ENCODE assay signal across 13 cellular contexts in genomic region chr11:110857885-110858555, GRCh38.
DNase-seq lines count a peak whose midpoint lies in the region; ATAC-seq and TF ChIP-seq lines count a peak whose summit lies in the region.
"Had no signal": no experiment of that assay in that cellular context is flagged by ENCODE, and none has a peak within 500 bp of the region (broad histone marks: within the 10 kb centered on the region; RNA-seq: fewer than 3 reads in every experiment).

No MANE protein-coding gene starts in this region.

- H3K9me3 ChIP-seq in CD4-positive, alpha-beta T cell (ENCODE audit: control insufficient read depth, low read length): no peaks in the 10 kb centered on the region
- H3K9me3 ChIP-seq: HAP-1 had no signal

- no peak overlapping the region for H3K4me3 Mint-ChIP-seq in nephron progenitor cell
- H3K4me3 Mint-ChIP-seq in endothelial cell (ENCODE audit: unreplicated experiment): no peak overlapping the region
- H3K4me3 Mint-ChIP-seq in CD4-positive, alpha-beta T cell: no peak overlapping the region
- H3K4me3 Mint-ChIP-seq: activated CD8-positive, alpha-beta memory T cell treated with anti-CD3 and anti-CD28 coated beads, Interleukin-2, amount 10 ng/mL, durations not matched to agents 7 days and 5 days; CD8-positive, alpha-beta memory T cell had no signal

- peak; percentile 25 for DNase-seq in BJ (ENCODE audit: low read depth)
- peak; percentile 72 for DNase-seq in choroid plexus epithelial cell (ENCODE audit: low read depth)
- no peak for DNase-seq in nephron progenitor cell
- no peak for DNase-seq in endothelial cell (ENCODE audit: low spot score)
- no peak for DNase-seq in MV-4-11 (lab: John Stamatoyannopoulos, UW)
- no peak for DNase-seq in CD4-positive, alpha-beta T cell
- DNase-seq: activated CD8-positive, alpha-beta memory T cell treated with anti-CD3 and anti-CD28 coated beads, Interleukin-2, amount 10 ng/mL, durations not matched to agents 7 days and 5 days; CD8-positive, alpha-beta memory T cell; NCI-H345 had no signal

- H3K36me3 Mint-ChIP-seq in nephron progenitor cell (ENCODE audit: low read depth): no peaks in the 10 kb centered on the region
- H3K36me3 Mint-ChIP-seq in endothelial cell (ENCODE audit: low read depth, unreplicated experiment): no peaks in the 10 kb centered on the region
- H3K36me3 Mint-ChIP-seq in CD4-positive, alpha-beta T cell (ENCODE audit: low read depth): no peaks in the 10 kb centered on the region
- H3K36me3 Mint-ChIP-seq: activated CD8-positive, alpha-beta memory T cell treated with anti-CD3 and anti-CD28 coated beads, Interleukin-2, amount 10 ng/mL, durations not matched to agents 7 days and 5 days; CD8-positive, alpha-beta memory T cell had no signal

- TF ChIP-seq CTCF in BJ (IDR thresholded peaks at IDR 0.05; ENCODE audit: insufficient read depth, low read depth, low read length) (no peak), choroid plexus epithelial cell (conservative IDR thresholded peaks at IDR 0.05; ENCODE audit: low read depth, low read length) (no peak), nephron progenitor cell (IDR thresholded peaks at IDR 0.05) (no peak), endothelial cell (IDR thresholded peaks at IDR 0.05; ENCODE audit: unreplicated experiment) (no peak)
- no peak for TF ChIP-seq CTCF in CD4-positive, alpha-beta T cell (IDR thresholded peaks at IDR 0.05)

- H3K4me1 Mint-ChIP-seq in nephron progenitor cell (peaks cover 40% of the 10 kb centered on the region), endothelial cell (ENCODE audit: unreplicated experiment) (no peaks in the 10 kb centered on the region)
- no peaks in the 10 kb centered on the region for H3K4me1 Mint-ChIP-seq in CD4-positive, alpha-beta T cell (ENCODE audit: low read depth)
- H3K4me1 Mint-ChIP-seq: activated CD8-positive, alpha-beta memory T cell treated with anti-CD3 and anti-CD28 coated beads, Interleukin-2, amount 10 ng/mL, durations not matched to agents 7 days and 5 days; CD8-positive, alpha-beta memory T cell had no signal

- ATAC-seq in HG02884 (IDR thresholded peaks at IDR 0.05; ENCODE audit: unreplicated experiment) (peak; percentile 29), GM19452 (IDR thresholded peaks at IDR 0.05; ENCODE audit: unreplicated experiment) (no peak)
- no peak for ATAC-seq in CD4-positive, alpha-beta T cell (ENCODE audit: poor library complexity)
- ATAC-seq: activated CD8-positive, alpha-beta memory T cell treated with anti-CD3 and anti-CD28 coated beads, Interleukin-2, amount 10 ng/mL, durations not matched to agents 7 days and 5 days had no signal

- intact Hi-C loops in CD4-positive, alpha-beta T cell (cut with DNase I, micrococcal nuclease): no loop called here

- H3K9me3 Mint-ChIP-seq in nephron progenitor cell (no peaks in the 10 kb centered on the region), endothelial cell (ENCODE audit: unreplicated experiment) (no peaks in the 10 kb centered on the region)
- no peaks in the 10 kb centered on the region for H3K9me3 Mint-ChIP-seq in CD4-positive, alpha-beta T cell

- no peaks in the 10 kb centered on the region; the same call in 1 of the 2 replicates for H3K27me3 ChIP-seq in BJ (ENCODE audit: control insufficient read depth, insufficient read depth, low read length)
- no peaks in the 10 kb centered on the region for H3K27me3 ChIP-seq in CD4-positive, alpha-beta T cell (ENCODE audit: control insufficient read depth, insufficient read depth, low read length)
- H3K27me3 ChIP-seq: cardiac muscle cell had no signal

- H3K27me3 Mint-ChIP-seq in nephron progenitor cell (ENCODE audit: low read depth, poor library complexity) (no peaks in the 10 kb centered on the region), endothelial cell (ENCODE audit: unreplicated experiment) (peaks cover 1% of the 10 kb centered on the region)
- no peaks in the 10 kb centered on the region for H3K27me3 Mint-ChIP-seq in CD4-positive, alpha-beta T cell

- H3K27ac ChIP-seq in CD4-positive, alpha-beta T cell (ENCODE audit: low read depth, low read length): no peak overlapping the region
- H3K27ac ChIP-seq: cardiac muscle cell had no signal

- H3K4me3 ChIP-seq in BJ (ENCODE audit: low read depth, low read length) (no peak overlapping the region), choroid plexus epithelial cell (ENCODE audit: low read depth, low read length) (no peak overlapping the region)
- H3K4me3 ChIP-seq: cardiac muscle cell, HAP-1 had no signal

- POLR2A ChIA-PET in BJ (lab: Charles Lee): interaction anchor here (0.5 kb wide), 1 partner anchor 1369 kb away, joined by 3 read pairs; no protein-coding TSS in a partner anchor
- POLR2A ChIA-PET in CD4-positive, alpha-beta T cell (lab: Charles Lee): no interaction called here

- H3K36me3 ChIP-seq in BJ (ENCODE audit: control insufficient read depth, insufficient read depth, low read length): no peaks in the 10 kb centered on the region
- H3K36me3 ChIP-seq: cardiac muscle cell, HAP-1 had no signal

- H3K27ac Mint-ChIP-seq in nephron progenitor cell (peak overlapping the region; percentile 22), endothelial cell (ENCODE audit: unreplicated experiment) (no peak overlapping the region)
- no peak overlapping the region for H3K27ac Mint-ChIP-seq in CD4-positive, alpha-beta T cell
- H3K27ac Mint-ChIP-seq: activated CD8-positive, alpha-beta memory T cell treated with anti-CD3 and anti-CD28 coated beads, Interleukin-2, amount 10 ng/mL, durations not matched to agents 7 days and 5 days; CD8-positive, alpha-beta memory T cell had no signal

- CTCF ChIA-PET in BJ (lab: Yijun Ruan, JAX): no interaction called here
- CTCF ChIA-PET in CD4-positive, alpha-beta T cell (lab: Charles Lee): no interaction called here

Comparison
In these comparisons a context has a peak if more than half of its experiments do, and no peak if none do; other contexts are left out.
1. DNase-seq: peak in BJ (single experiment) and choroid plexus epithelial cell (single experiment); none in nephron progenitor cell (single experiment), endothelial cell (single experiment), MV-4-11 (single experiment) and CD4-positive, alpha-beta T cell (0 of 10).